29 cellular contexts compared by ENCODE assay signal in the genomic region with DNA sequence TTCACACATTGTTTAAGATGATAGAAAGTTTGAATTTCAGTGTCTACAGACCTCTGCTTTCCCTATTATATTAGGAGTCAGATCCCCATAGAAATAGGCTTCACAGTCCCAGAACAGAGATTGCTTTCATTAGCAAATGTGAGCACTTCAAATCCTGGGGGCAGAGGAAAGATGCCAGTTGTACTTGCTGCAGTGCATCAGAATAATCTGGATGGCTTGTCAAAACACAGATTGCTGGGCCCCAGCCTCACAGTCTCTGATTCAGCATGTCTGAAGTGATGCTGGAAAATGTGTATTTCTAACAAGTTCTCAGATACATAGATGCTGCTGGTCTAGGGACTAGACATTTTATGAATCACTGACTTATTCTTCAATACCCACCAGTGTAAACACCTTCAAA.
"Had no signal": no experiment of that assay in that cellular context is flagged by ENCODE, and none has a peak within 500 bp of the region (broad histone marks: within the 10 kb centered on the region; RNA-seq: fewer than 3 reads in every experiment).

No MANE protein-coding gene starts in this region.

- H3K27me3 Mint-ChIP-seq: activated CD4-positive, alpha-beta T cell treated with anti-CD3 and anti-CD28 coated beads, Interleukin-2, amount 10 ng/mL, durations not matched to agents 7 days and 5 days; activated CD8-positive, alpha-beta T cell treated with anti-CD3 and anti-CD28 coated beads for 36 hours; activated naive CD8-positive, alpha-beta T cell; activated T-helper 17 cell treated with anti-CD3 and anti-CD28 coated beads, Interleukin-2, amount 50 U/mL, for 72 hours; effector memory CD8-positive, alpha-beta T cell; T-helper 17 cell had no signal

- H3K4me3 Mint-ChIP-seq: activated CD4-positive, alpha-beta T cell treated with anti-CD3 and anti-CD28 coated beads, Interleukin-2, amount 10 ng/mL, durations not matched to agents 7 days and 5 days; activated CD8-positive, alpha-beta T cell treated with anti-CD3 and anti-CD28 coated beads for 36 hours; activated naive CD8-positive, alpha-beta T cell; activated T-cell treated with anti-CD3 and anti-CD28 coated beads, Interleukin-2, amount 50 U/mL, for 4 hours; activated T-helper 17 cell treated with anti-CD3 and anti-CD28 coated beads, Interleukin-2, amount 50 U/mL, for 72 hours; effector memory CD8-positive, alpha-beta T cell; T-helper 17 cell; T-helper 2 cell treated with Interferon-gamma antibody and Interleukin-4, amounts not matched to agents 5 μg/mL and 100 μg/mL, for 36 hours had no signal

- H3K36me3 Mint-ChIP-seq: activated naive CD8-positive, alpha-beta T cell had no signal

- H3K27ac Mint-ChIP-seq: activated CD4-positive, alpha-beta T cell treated with anti-CD3 and anti-CD28 coated beads, Interleukin-2, amount 10 ng/mL, durations not matched to agents 7 days and 5 days; activated CD8-positive, alpha-beta T cell treated with anti-CD3 and anti-CD28 coated beads for 36 hours; activated naive CD8-positive, alpha-beta T cell; activated T-helper 17 cell treated with anti-CD3 and anti-CD28 coated beads, Interleukin-2, amount 50 U/mL, for 72 hours; effector memory CD8-positive, alpha-beta T cell; T-helper 17 cell; T-helper 2 cell treated with Interferon-gamma antibody and Interleukin-4, amounts not matched to agents 5 μg/mL and 100 μg/mL, for 36 hours had no signal

- H3K9me3 Mint-ChIP-seq: activated CD4-positive, alpha-beta T cell treated with anti-CD3 and anti-CD28 coated beads, Interleukin-2, amount 10 ng/mL, durations not matched to agents 7 days and 5 days; activated CD8-positive, alpha-beta T cell treated with anti-CD3 and anti-CD28 coated beads for 36 hours; activated T-cell treated with anti-CD3 and anti-CD28 coated beads, Interleukin-2, amount 50 U/mL, for 4 hours; activated T-helper 17 cell treated with anti-CD3 and anti-CD28 coated beads, Interleukin-2, amount 50 U/mL, for 72 hours; T-helper 2 cell treated with Interferon-gamma antibody and Interleukin-4, amounts not matched to agents 5 μg/mL and 100 μg/mL, for 36 hours had no signal

- DNase-seq: activated CD4-positive, alpha-beta T cell treated with anti-CD3 and anti-CD28 coated beads for 1 hour; activated CD4-positive, alpha-beta T cell treated with anti-CD3 and anti-CD28 coated beads for 4 hours; activated CD4-positive, alpha-beta T cell treated with anti-CD3 and anti-CD28 coated beads, Interleukin-2, amount 10 ng/mL, durations not matched to agents 7 days and 5 days; activated CD4-positive, alpha-beta T cell treated with anti-CD3 and anti-CD28 coated beads, Interleukin-2, amount 50 U/mL, for 4 hours; activated CD4-positive, CD25-positive, alpha-beta regulatory T cell; activated CD8-positive, alpha-beta memory T cell treated with anti-CD3 and anti-CD28 coated beads for 24 hours; activated CD8-positive, alpha-beta T cell treated with anti-CD3 and anti-CD28 coated beads for 36 hours; activated effector memory CD4-positive, alpha-beta T cell treated with Interleukin-2 at 50 U/mL for 16 hours; activated gamma-delta T cell treated with Interleukin-2 at 50 U/mL for 16 hours; activated naive CD4-positive, alpha-beta T cell treated with anti-CD3 and anti-CD28 coated beads, Interleukin-2, amount 50 U/mL, for 16 hours; activated naive CD4-positive, alpha-beta T cell treated with Interleukin-2 at 50 U/mL for 16 hours; activated T-cell treated with anti-CD3 and anti-CD28 coated beads, Interleukin-2, amount 50 U/mL, for 4 hours; amniotic stem cell; body of pancreas; cortex of kidney; dermis blood vessel endothelial cell; effector CD4-positive, alpha-beta T cell; effector memory CD8-positive, alpha-beta T cell; erythroblast; foreskin keratinocyte; gastrocnemius medialis; heart left ventricle; T-helper 1 cell; T-helper 17 cell; T1000; WERI-Rb-1 had no signal

- ATAC-seq: activated CD8-positive, alpha-beta T cell treated with anti-CD3 and anti-CD28 coated beads for 36 hours; activated T-cell treated with anti-CD3 and anti-CD28 coated beads, Interleukin-2, amount 50 U/mL, for 4 hours; activated T-helper 17 cell treated with anti-CD3 and anti-CD28 coated beads, Interleukin-2, amount 50 U/mL, for 72 hours; body of pancreas; effector memory CD8-positive, alpha-beta T cell; foreskin keratinocyte; gastrocnemius medialis; heart left ventricle; T-helper 17 cell had no signal

- H3K4me1 Mint-ChIP-seq: activated CD4-positive, alpha-beta T cell treated with anti-CD3 and anti-CD28 coated beads, Interleukin-2, amount 10 ng/mL, durations not matched to agents 7 days and 5 days; activated T-helper 17 cell treated with anti-CD3 and anti-CD28 coated beads, Interleukin-2, amount 50 U/mL, for 72 hours; T-helper 17 cell had no signal
